In the genomic region with DNA sequence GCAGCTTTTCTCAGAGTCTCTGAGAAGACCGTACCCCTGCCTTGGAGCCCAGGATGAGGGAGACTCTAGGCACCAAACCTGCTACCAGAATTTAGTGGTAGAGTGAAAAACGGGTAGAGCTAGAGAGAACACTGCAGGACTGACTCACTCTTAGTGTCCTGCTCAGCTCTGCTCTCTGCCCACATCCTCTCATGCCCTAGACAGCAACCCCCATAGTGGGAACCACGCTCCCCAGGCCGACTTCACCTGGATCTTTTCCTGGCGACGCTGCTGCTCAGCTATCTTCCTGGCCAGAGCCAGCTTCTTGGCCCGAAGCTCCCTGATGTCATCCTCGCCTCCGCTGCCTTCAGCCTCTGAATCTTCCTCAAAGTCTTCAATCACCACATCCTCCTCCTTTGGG, we compare ENCODE assay signal across 12 cellular contexts. TPM values are rescaled to one million over a fixed set of nuclear protein-coding genes. Genes with fewer than 3 reads are reported as not detected.
DNase-seq lines count a peak whose midpoint lies in the region; ATAC-seq lines count a peak whose summit lies in the region.
"Had no signal": no experiment of that assay in that cellular context is flagged by ENCODE, and none has a peak within 500 bp of the region (broad histone marks: within the 10 kb centered on the region; RNA-seq: fewer than 3 reads in every experiment).

No MANE protein-coding gene starts in this region.

- H3K4me3 Mint-ChIP-seq in central memory CD8-positive, alpha-beta T cell = no peak overlapping the region
- H3K4me3 Mint-ChIP-seq in natural killer cell treated with Interleukin-12 subunit alpha and Interleukin-12 subunit beta and Interleukin-15 and Interleukin-18, amount 100 ng/mL, for 72 hours = peak overlapping the region; percentile 71

- H3K27me3 ChIP-seq in BLaER1 = no peaks in the 10 kb centered on the region

- H3K9ac ChIP-seq in BLaER1 = no peak overlapping the region

- no peak overlapping the region for H3K4me2 ChIP-seq in BLaER1

- H3K9me3 Mint-ChIP-seq in central memory CD8-positive, alpha-beta T cell = no peaks in the 10 kb centered on the region
- H3K9me3 Mint-ChIP-seq in natural killer cell treated with Interleukin-12 subunit alpha and Interleukin-12 subunit beta and Interleukin-15 and Interleukin-18, amount 100 ng/mL, for 72 hours = no peaks in the 10 kb centered on the region

- DNase-seq in LHCN-M2 (ENCODE audit: low read depth) (peak; percentile 77), inferior parietal cortex (ENCODE audit: extremely low spot score) (no peak)
- DNase-seq in central memory CD8-positive, alpha-beta T cell (ENCODE audit: low spot score in 2 of 2) = no peak
- DNase-seq in natural killer cell treated with Interleukin-12 subunit alpha and Interleukin-12 subunit beta and Interleukin-15 and Interleukin-18, amount 100 ng/mL, for 72 hours (ENCODE audit: low spot score) = no peak
- no peak for DNase-seq in NK-92 treated with Interleukin-12 subunit alpha and Interleukin-12 subunit beta, amount 100 ng/mL, for 24 hours (lab: John Stamatoyannopoulos, UW)
- no peak for DNase-seq in central memory CD4-positive, alpha-beta T cell
- DNase-seq: activated CD4-positive, alpha-beta T cell treated with anti-CD3 and anti-CD28 coated beads for 1 hour; effector CD4-positive, alpha-beta T cell; SIG-M5; stimulated activated CD4-positive, alpha-beta T cell treated with anti-CD3 and anti-CD28 coated beads, Interleukin-12 subunit alpha, Interleukin-12 subunit beta, amount 100 ng/mL, for 4 hours had no signal

- H3K36me3 ChIP-seq in BLaER1 = peaks cover 82% of the 10 kb centered on the region

- peaks cover 45% of the 10 kb centered on the region for H3K4me1 ChIP-seq in BLaER1

- peaks cover 33% of the 10 kb centered on the region for H3K4me1 Mint-ChIP-seq in central memory CD8-positive, alpha-beta T cell
- H3K4me1 Mint-ChIP-seq in natural killer cell treated with Interleukin-12 subunit alpha and Interleukin-12 subunit beta and Interleukin-15 and Interleukin-18, amount 100 ng/mL, for 72 hours (ENCODE audit: low read depth in 2 of 2) = peaks cover 46 to 51% of the 10 kb centered on the region in 2 donors

- H3K27me3 Mint-ChIP-seq in central memory CD8-positive, alpha-beta T cell = no peaks in the 10 kb centered on the region
- H3K27me3 Mint-ChIP-seq in natural killer cell treated with Interleukin-12 subunit alpha and Interleukin-12 subunit beta and Interleukin-15 and Interleukin-18, amount 100 ng/mL, for 72 hours = no peaks in the 10 kb centered on the region

- peak overlapping the region; percentile 62 for H3K27ac Mint-ChIP-seq in central memory CD8-positive, alpha-beta T cell (ENCODE audit: low read depth)
- H3K27ac Mint-ChIP-seq in natural killer cell treated with Interleukin-12 subunit alpha and Interleukin-12 subunit beta and Interleukin-15 and Interleukin-18, amount 100 ng/mL, for 72 hours = peak overlapping the region; percentile 57 to 81

- H3K4me3 ChIP-seq in BLaER1 = no peak overlapping the region

- no peaks in the 10 kb centered on the region for H4K20me1 ChIP-seq in BLaER1

- no peak for ATAC-seq in central memory CD8-positive, alpha-beta T cell (replicated peaks; ENCODE audit: extremely low read depth, poor library complexity, severe bottlenecking)
- ATAC-seq in natural killer cell treated with Interleukin-12 subunit alpha and Interleukin-12 subunit beta and Interleukin-15 and Interleukin-18, amount 100 ng/mL, for 72 hours = peak; percentile 85 to 95
- ATAC-seq in HG03196 (IDR thresholded peaks at IDR 0.05; ENCODE audit: unreplicated experiment) = no peak

- 0 out of 2 replicates have a peak overlapping the region, but pooled peaks have one; percentile 5 for H3K27ac ChIP-seq in BLaER1

- H3K36me3 Mint-ChIP-seq in central memory CD8-positive, alpha-beta T cell (ENCODE audit: insufficient read depth) = peaks cover 33% of the 10 kb centered on the region
- H3K36me3 Mint-ChIP-seq in natural killer cell treated with Interleukin-12 subunit alpha and Interleukin-12 subunit beta and Interleukin-15 and Interleukin-18, amount 100 ng/mL, for 72 hours = peaks cover 6% of the 10 kb centered on the region

- H3K9me3 ChIP-seq in BLaER1 = no peaks in the 10 kb centered on the region

RNA-seq across cellular contexts. Expression of a gene that starts 26.7 kb away (rescaled TPM):
- total RNA-seq in LHCN-M2 (2014; rRNA removed) = 7.5 and 8.8 TPM in 2 replicates
- polyA plus RNA-seq in LHCN-M2 (2012) = 3.7 TPM
- total RNA-seq in natural killer cell treated with Interleukin-12 subunit alpha and Interleukin-12 subunit beta and Interleukin-15 and Interleukin-18, amount 100 ng/mL, for 72 hours = 10 to 100 TPM; 24.8 to 56.7 TPM

RNA-seq across cellular contexts. Expression of a gene that starts 39.7 kb away (rescaled TPM):
- 77.3 and 85.7 TPM in 2 replicates for total RNA-seq in LHCN-M2 (2014; rRNA removed)
- 60.6 TPM for polyA plus RNA-seq in LHCN-M2 (2012)
- total RNA-seq in natural killer cell treated with Interleukin-12 subunit alpha and Interleukin-12 subunit beta and Interleukin-15 and Interleukin-18, amount 100 ng/mL, for 72 hours = 10 to 100 TPM; 35.5 to 49.8 TPM

RNA-seq across cellular contexts. Expression of a gene that starts 51.6 kb away (rescaled TPM):
- total RNA-seq in LHCN-M2 (2014; rRNA removed) = 33.5 and 33.9 TPM in 2 replicates
- polyA plus RNA-seq in LHCN-M2 (2012) = 23.4 TPM
- 10 to 100 TPM; 32.5 to 34.7 TPM for total RNA-seq in natural killer cell treated with Interleukin-12 subunit alpha and Interleukin-12 subunit beta and Interleukin-15 and Interleukin-18, amount 100 ng/mL, for 72 hours

RNA-seq across cellular contexts. Expression of a gene that starts 56.4 kb away (rescaled TPM):
- total RNA-seq in LHCN-M2 (2014; rRNA removed) = 0.64 and 0.69 TPM in 2 replicates
- polyA plus RNA-seq in LHCN-M2 (2012) = 0.27 TPM
- not detected for total RNA-seq in natural killer cell treated with Interleukin-12 subunit alpha and Interleukin-12 subunit beta and Interleukin-15 and Interleukin-18, amount 100 ng/mL, for 72 hours

Comparison
In these comparisons a context has a peak if more than half of its experiments do, and no peak if none do; other contexts are left out.
1. ATAC-seq: peak in natural killer cell treated with Interleukin-12 subunit alpha and Interleukin-12 subunit beta and Interleukin-15 and Interleukin-18, amount 100 ng/mL, for 72 hours (2 of 2); none in central memory CD8-positive, alpha-beta T cell (single experiment) and HG03196 (single experiment).